In genomic region chr15:39837454-39837853, GRCh38 we compare ENCODE assay signal across 27 cellular contexts. TPM values are rescaled to one million over a fixed set of nuclear protein-coding genes. Genes with fewer than 3 reads are reported as not detected.
A peak's percentile ranks its signal among the peaks of the same experiment; 100 is the strongest.
DNase-seq lines count a peak whose midpoint lies in the region; ATAC-seq, FAIRE-seq and TF ChIP-seq lines count a peak whose summit lies in the region.
"Had no signal": no experiment of that assay in that cellular context is flagged by ENCODE, and none has a peak within 500 bp of the region (broad histone marks: within the 10 kb centered on the region; RNA-seq: fewer than 3 reads in every experiment).

No MANE protein-coding gene starts in this region.

- H3T11ph ChIP-seq in H9 (ENCODE audit: low read length): peak overlapping the region; percentile 29

- CTCF ChIA-PET in H1 (lab: Charles Lee; ENCODE audit: partially characterized antibody): interaction anchor here (0.7 to 1.4 kb wide), 6 partner anchors 10 to 152 kb away, joined by 3 to 4 read pairs (median 3); no protein-coding TSS in a partner anchor
- CTCF ChIA-PET in mammary epithelial cell (lab: Charles Lee; ENCODE audit: low non-redundant PET): no interaction called here

- ATAC-seq in left ventricle myocardium superior: no peak
- ATAC-seq: Panc1, T-cell had no signal

- intact Hi-C loops in mammary epithelial cell (cut with micrococcal nuclease): no loop called here
- intact Hi-C loops in left ventricle myocardium superior (cut with micrococcal nuclease): no loop called here

- H2BK5ac ChIP-seq in H9 (ENCODE audit: insufficient read length, low read length) (no peak overlapping the region), H1 (ENCODE audit: low read depth, low read length) (no peak overlapping the region)

- no peaks in the 10 kb centered on the region for H3K9me3 ChIP-seq in H9 (ENCODE audit: control insufficient read depth, low read depth, low read length)
- H3K9me3 ChIP-seq in H1 (ENCODE audit: insufficient read depth in 2 of 2, low read depth in 1 of 2, low read length in 1 of 2): no peaks in the 10 kb centered on the region
- no peaks in the 10 kb centered on the region for H3K9me3 ChIP-seq in mammary epithelial cell (replicated peaks; ENCODE audit: insufficient read depth, low read length)
- H3K9me3 ChIP-seq: BE2C had no signal

- H3K4me1 Mint-ChIP-seq in H9 (peaks cover 23 to 43% of the 10 kb centered on the region in 2 experiments), HFFc6 (ENCODE audit: low read depth) (peaks cover 66% of the 10 kb centered on the region)
- H3K4me1 Mint-ChIP-seq: CD14-positive monocyte, T-cell had no signal

- no TSS peak for BruUV-seq in mammary epithelial cell (replicated peaks; lab: Mats Ljungman, UMichigan)

- H4K20me1 ChIP-seq in H9 (ENCODE audit: control insufficient read depth, insufficient read depth, insufficient read length): no peaks in the 10 kb centered on the region
- peaks cover 2 to 5% of the 10 kb centered on the region in 2 experiments for H4K20me1 ChIP-seq in H1 (replicated peaks in 1 of 2; ENCODE audit: control insufficient read depth in 1 of 2, insufficient read depth in 2 of 2, low read length in 2 of 2)
- no peaks in the 10 kb centered on the region for H4K20me1 ChIP-seq in mammary epithelial cell (ENCODE audit: insufficient read depth, low read length)

- WGBS in H9 (ENCODE audit: extremely low coverage, insufficient read length, low lambda C conversion rate): no CpG with 5 or more reads among the region's 1 CpG
- 93% methylated on average over 1 of the region's 1 CpG; no CpG with 5 or more reads in 1 of the 2 experiments for WGBS in H1 (ENCODE audit: extremely low coverage in 1 of 2, insufficient coverage in 1 of 2, insufficient read length in 1 of 2, insufficient replicate concordance in 2 of 2, low coverage in 1 of 2, low lambda C conversion rate in 2 of 2, missing lambda C conversion rate in 1 of 2), 2 experiments
- 100% methylated on average over 1 of the region's 1 CpG for WGBS in mammary epithelial cell (ENCODE audit: low coverage, missing lambda C conversion rate)

- H2BK12ac ChIP-seq in H9 (ENCODE audit: insufficient read length, low read depth, low read length) (no peak overlapping the region), H1 (ENCODE audit: low read depth, low read length) (no peak overlapping the region)

- TF ChIP-seq POLR2A in H1 (IDR thresholded peaks at IDR 0.05; ENCODE audit: control extremely low read depth in 1 of 2, low read depth in 2 of 2, low read length in 2 of 2): no peak

- H2AFZ ChIP-seq in H9 (ENCODE audit: low read length) (no peak overlapping the region), H1 (ENCODE audit: low read length) (no peak overlapping the region), mammary epithelial cell (ENCODE audit: low read depth, low read length) (no peak overlapping the region)

- no peak overlapping the region for H3K9ac ChIP-seq in H9 (ENCODE audit: extremely low read depth, insufficient read length, low read length)
- no peak overlapping the region for H3K9ac ChIP-seq in H1 (replicated peaks in 1 of 4; ENCODE audit: extremely low read depth in 1 of 4, low read depth in 3 of 4, low read length in 3 of 4)
- H3K9ac ChIP-seq in mammary epithelial cell (ENCODE audit: insufficient read depth, low read length): no peak overlapping the region

- H2AK5ac ChIP-seq in H9 (ENCODE audit: insufficient read length, low read length) (no peak overlapping the region), H1 (ENCODE audit: low read depth, low read length) (no peak overlapping the region)

- peaks cover 0 to 6% (median 0%) of the 10 kb centered on the region in 4 experiments; a peak in 2 of 8 replicates for H3K36me3 ChIP-seq in H1 (ENCODE audit: control insufficient read depth in 2 of 4, insufficient read depth in 4 of 4, low read length in 3 of 4)
- no peaks in the 10 kb centered on the region for H3K36me3 ChIP-seq in mammary epithelial cell (ENCODE audit: insufficient read depth, low read length)
- H3K36me3 ChIP-seq: BE2C had no signal

- H2BK120ac ChIP-seq in H9 (ENCODE audit: low read depth, low read length, poor library complexity, severe bottlenecking) (no peak overlapping the region), H1 (replicated peaks; ENCODE audit: low read depth, low read length) (no peak overlapping the region)

- H3K79me2 ChIP-seq in H9 (ENCODE audit: insufficient read depth, low read length): peaks cover 23% of the 10 kb centered on the region; the same call in 1 of the 2 replicates
- peaks cover 3 to 92% of the 10 kb centered on the region in 2 experiments; a peak in 3 of 4 replicates for H3K79me2 ChIP-seq in H1 (ENCODE audit: control insufficient read depth in 1 of 2, insufficient read depth in 2 of 2, low read length in 2 of 2)
- peaks cover 14% of the 10 kb centered on the region for H3K79me2 ChIP-seq in mammary epithelial cell (ENCODE audit: insufficient read depth, low read length)

- H3K27ac ChIP-seq in H9 (ENCODE audit: insufficient read length, low read depth, low read length): no peak overlapping the region
- H3K27ac ChIP-seq in H1 (ENCODE audit: low read depth, low read length): no peak overlapping the region
- no peak overlapping the region for H3K27ac ChIP-seq in mammary epithelial cell (ENCODE audit: insufficient read depth, low read depth, low read length)
- H3K27ac ChIP-seq: RWPE1 had no signal

- H3K27me3 ChIP-seq in H9 (ENCODE audit: insufficient read depth, low read length) (no peaks in the 10 kb centered on the region), H1 (replicated peaks in 1 of 4; ENCODE audit: control insufficient read depth in 3 of 4, extremely low read depth in 1 of 4, insufficient read depth in 3 of 4, low read length in 3 of 4) (no peaks in the 10 kb centered on the region), mammary epithelial cell (ENCODE audit: insufficient read depth, low read length) (no peaks in the 10 kb centered on the region)
- H3K27me3 ChIP-seq: BE2C, MG63 had no signal

- H3K9me3 Mint-ChIP-seq in H9 (peaks cover 21 to 23% of the 10 kb centered on the region in 2 experiments; a peak in 4 of 5 replicates), HFFc6 (peaks cover 23% of the 10 kb centered on the region)
- H3K9me3 Mint-ChIP-seq: T-cell had no signal

- H2BK15ac ChIP-seq in H9 (ENCODE audit: low read depth, low read length): no peak overlapping the region
- no peak overlapping the region for H2BK15ac ChIP-seq in H1 (ENCODE audit: low read length)

- H3K23me2 ChIP-seq in H9 (ENCODE audit: insufficient read length, low read depth, low read length, poor library complexity, severe bottlenecking) (no peaks in the 10 kb centered on the region), H1 (ENCODE audit: low read depth, low read length) (no peaks in the 10 kb centered on the region; the same call in 1 of the 2 replicates)

- H3K4ac ChIP-seq in H9 (ENCODE audit: low read depth, low read length) (no peak overlapping the region), H1 (replicated peaks; ENCODE audit: insufficient read length, low read depth, low read length) (no peak overlapping the region)

- H3K14ac ChIP-seq in H9 (ENCODE audit: insufficient read depth, low read length) (no peak overlapping the region), H1 (ENCODE audit: insufficient read length) (no peak overlapping the region)

- no peak overlapping the region for H3K18ac ChIP-seq in H9 (ENCODE audit: insufficient read length, low read depth, low read length)
- H3K18ac ChIP-seq in H1 (ENCODE audit: extremely low read depth, low read length): no peak overlapping the region

- no peak overlapping the region for H4K5ac ChIP-seq in H9 (ENCODE audit: insufficient read length, low read depth, low read length)
- H4K5ac ChIP-seq in H1 (ENCODE audit: insufficient read length, low read depth, low read length): no peak overlapping the region

- no peak for TF ChIP-seq RAD21 in H1 (IDR thresholded peaks at IDR 0.05 in 1 of 2, conservative IDR thresholded peaks at IDR 0.05 in 1 of 2; ENCODE audit: low read depth in 2 of 2, low read length in 2 of 2)

- H3K4me2 ChIP-seq in H9 (ENCODE audit: insufficient read depth, insufficient read length, low read length) (no peak overlapping the region), H1 (ENCODE audit: insufficient read depth in 1 of 2, low read depth in 2 of 2, low read length in 2 of 2) (no peak overlapping the region), mammary epithelial cell (ENCODE audit: insufficient read depth, low read depth, low read length) (no peak overlapping the region)

- POLR2A ChIA-PET in H1 (lab: Charles Lee; ENCODE audit: partially characterized antibody): interaction anchor here (1.4 to 1.7 kb wide), 2 partner anchors 9 to 65 kb away, joined by 3 to 7 read pairs; no protein-coding TSS in a partner anchor

- H3K23ac ChIP-seq in H9 (ENCODE audit: insufficient read length, low read depth, low read length): no peak overlapping the region
- H3K23ac ChIP-seq in H1 (ENCODE audit: insufficient read length): no peak overlapping the region

- TF ChIP-seq EP300 in H1 (IDR thresholded peaks at IDR 0.05; ENCODE audit: borderline replicate concordance in 1 of 2, low read depth in 2 of 2, low read length in 2 of 2): no peak

- H3K27me3 Mint-ChIP-seq in H9 (ENCODE audit: low read depth): 0 out of 2 replicates have a peak, but pooled peaks cover 3% of the 10 kb centered on the region
- H3K27me3 Mint-ChIP-seq in HFFc6 (ENCODE audit: insufficient read depth): 0 out of 2 replicates have a peak, but pooled peaks cover 3% of the 10 kb centered on the region

- H2BK20ac ChIP-seq in H9 (ENCODE audit: low read depth, low read length, poor library complexity, severe bottlenecking) (no peak overlapping the region), H1 (ENCODE audit: low read length) (no peak overlapping the region)

- H3K4me1 ChIP-seq in H9 (ENCODE audit: insufficient read depth, low read length): peaks cover 4% of the 10 kb centered on the region
- peaks cover 0 to 10% (median 4%) of the 10 kb centered on the region in 4 experiments; a peak in 3 of 7 replicates for H3K4me1 ChIP-seq in H1 (replicated peaks in 1 of 4; ENCODE audit: control insufficient read depth in 3 of 4, insufficient read depth in 4 of 4, low read length in 3 of 4)
- peaks cover 3% of the 10 kb centered on the region for H3K4me1 ChIP-seq in mammary epithelial cell (ENCODE audit: insufficient read depth, low read length)
- H3K4me1 ChIP-seq: BE2C had no signal

- DNase-seq in H9: no peak
- no peak for DNase-seq in HFFc6
- DNase-seq in OCI-M1 (lab: John Stamatoyannopoulos, UW): peak; percentile 13
- DNase-seq in H1 (ENCODE audit: low read depth in 1 of 2, low spot score in 2 of 2): no peak
- no peak for DNase-seq in 8988T
- no peak for DNase-seq in mammary epithelial cell
- no peak for DNase-seq in left ventricle myocardium superior
- DNase-seq: ACHN; BE2C; Calu3; DMS79 treated with DMSO at 0.1 percent for 48 hours; GF-D8; KBM-7; MG63; NCI-H1048; NCI-H1417; NCI-H1694; NCI-H2029 treated with DMSO at 0.1 percent for 48 hours; NCI-H2227 treated with DMSO at 0.1 percent for 48 hours; NCI-H510A; NK-92 treated with Interleukin-12 subunit alpha and Interleukin-12 subunit beta, amount 100 ng/mL, for 24 hours; SHP77; T-cell had no signal

- H4K8ac ChIP-seq in H9 (replicated peaks; ENCODE audit: insufficient read length, low read depth, low read length) (no peak overlapping the region), H1 (ENCODE audit: extremely low read depth, insufficient read depth, low read length) (no peak overlapping the region)

- TF ChIP-seq CTCF in H9 (conservative IDR thresholded peaks at IDR 0.05) (no peak), HFFc6 (IDR thresholded peaks at IDR 0.05) (no peak), H1 (IDR thresholded peaks at IDR 0.05; ENCODE audit: control extremely low read depth in 1 of 3, insufficient read depth in 1 of 3, low read depth in 1 of 3, low read length in 3 of 3) (no peak), mammary epithelial cell (conservative IDR thresholded peaks at IDR 0.05 in 1 of 2, IDR thresholded peaks at IDR 0.05 in 1 of 2; ENCODE audit: extremely low read depth in 1 of 2, insufficient read depth in 1 of 2, low read depth in 1 of 2, low read length in 2 of 2) (no peak)

- H3K4me3 Mint-ChIP-seq in H9: no peak overlapping the region
- H3K4me3 Mint-ChIP-seq in HFFc6: no peak overlapping the region
- H3K4me3 Mint-ChIP-seq: CD14-positive monocyte, T-cell had no signal

- H3K27ac Mint-ChIP-seq in H9 (peak overlapping the region in 2 of 3 experiments; percentile 50 to 76; a peak in 4 of 7 replicates), HFFc6 (peak overlapping the region; percentile 19; the same call in 1 of the 2 replicates)
- H3K27ac Mint-ChIP-seq: CD14-positive monocyte, T-cell had no signal

- H3K56ac ChIP-seq in H9 (ENCODE audit: insufficient read length, low read depth, low read length): no peak overlapping the region
- no peak overlapping the region for H3K56ac ChIP-seq in H1 (replicated peaks; ENCODE audit: insufficient read length, low read depth, low read length)

- H3K36me3 Mint-ChIP-seq in H9 (ENCODE audit: insufficient read depth in 1 of 3, low read depth in 3 of 3) (peaks cover 25 to 41% (median 34%) of the 10 kb centered on the region in 3 experiments), HFFc6 (ENCODE audit: low read depth) (peaks cover 65% of the 10 kb centered on the region)
- H3K36me3 Mint-ChIP-seq: CD14-positive monocyte, T-cell had no signal

- no peak overlapping the region for H3K4me3 ChIP-seq in H1 (ENCODE audit: extremely low read depth in 1 of 4, insufficient read depth in 2 of 4, low read depth in 3 of 4, low read length in 4 of 4)
- no peak overlapping the region for H3K4me3 ChIP-seq in mammary epithelial cell (replicated peaks in 1 of 3; ENCODE audit: insufficient read depth in 1 of 3, low read depth in 2 of 3, low read length in 3 of 3)
- H3K4me3 ChIP-seq: MG63 had no signal

- in situ Hi-C loops in mammary epithelial cell (cut with MboI; ENCODE audit: low sequenced_read_pairs in 2 of 2): no loop called here

- H3K79me1 ChIP-seq in H9 (ENCODE audit: insufficient read depth, low read depth, low read length, poor library complexity, severe bottlenecking) (peaks cover 3% of the 10 kb centered on the region), H1 (ENCODE audit: low read depth, low read length) (peaks cover 3% of the 10 kb centered on the region)

- FAIRE-seq in H1 (lab: Jason Lieb, UNC): no peak
- FAIRE-seq: GM12891 had no signal

- H4K91ac ChIP-seq in H9 (ENCODE audit: insufficient read length, low read depth, low read length) (no peak overlapping the region), H1 (replicated peaks; ENCODE audit: insufficient read length, low read length) (no peak overlapping the region)

- dilution Hi-C loops in mammary epithelial cell (cut with HindIII; ENCODE audit: low sequenced_read_pairs): no loop called here

RNA-seq across cellular contexts. Expression of gene FSIP1, which starts 54.8 kb away (rescaled TPM):
- 0.64 and 0.96 TPM in 2 replicates for total RNA-seq in H9 (2021)
- total RNA-seq in HFFc6 (2021; fragmentation: NEBNext Ultra II Directional; extraction: Animal tissue kit (Norgen Biotek cat#: 25700)): 1 to 10 TPM; 1.2 to 2.0 (median 1.3) TPM
- 0.88 and 1.3 TPM in 2 replicates for total RNA-seq in H1 (2021; fragmentation: NEBNext Ultra II Directional; extraction: Animal tissue kit (Norgen Biotek cat#: 25700))
- polyA plus RNA-seq in H1 (2011; rRNA removed): 0.08 and 0.18 TPM in 2 replicates
- polyA plus RNA-seq in H1 (2011; cell fraction: cytosol; rRNA removed): 0.31 TPM
- polyA plus RNA-seq in H1 (2011; cell fraction: nucleus; rRNA removed): 0.13 TPM
- 0.25 to 0.70 TPM (median 0.36 TPM) in 4 replicates for polyA plus RNA-seq in H1 (2012, experiment 1 of 2)
- 0.07 TPM for polyA plus RNA-seq in H1 (2012, experiment 2 of 2)
- 0.45 TPM for polyA plus RNA-seq in H1 (2013, experiment 1 of 2)
- polyA plus RNA-seq in H1 (2013, experiment 2 of 2): 0.61 TPM
- 0.25 and 0.68 TPM in 2 replicates for polyA minus RNA-seq in H1 (2011; rRNA and poly(A)+ RNA removed)
- not detected for polyA minus RNA-seq in H1 (2011; cell fraction: cytosol; rRNA and poly(A)+ RNA removed)
- polyA minus RNA-seq in H1 (2011; cell fraction: nucleus; rRNA and poly(A)+ RNA removed): 1.8 TPM
- 1 to 10 TPM; 3.6 to 3.8 TPM for total RNA-seq in mammary epithelial cell
- polyA plus RNA-seq in mammary epithelial cell: 1.2 TPM
- not detected for polyA minus RNA-seq in mammary epithelial cell
- total RNA-seq in left ventricle myocardium superior: 1.0 TPM
